8 cellular contexts compared by ENCODE assay signal in the genomic region with DNA sequence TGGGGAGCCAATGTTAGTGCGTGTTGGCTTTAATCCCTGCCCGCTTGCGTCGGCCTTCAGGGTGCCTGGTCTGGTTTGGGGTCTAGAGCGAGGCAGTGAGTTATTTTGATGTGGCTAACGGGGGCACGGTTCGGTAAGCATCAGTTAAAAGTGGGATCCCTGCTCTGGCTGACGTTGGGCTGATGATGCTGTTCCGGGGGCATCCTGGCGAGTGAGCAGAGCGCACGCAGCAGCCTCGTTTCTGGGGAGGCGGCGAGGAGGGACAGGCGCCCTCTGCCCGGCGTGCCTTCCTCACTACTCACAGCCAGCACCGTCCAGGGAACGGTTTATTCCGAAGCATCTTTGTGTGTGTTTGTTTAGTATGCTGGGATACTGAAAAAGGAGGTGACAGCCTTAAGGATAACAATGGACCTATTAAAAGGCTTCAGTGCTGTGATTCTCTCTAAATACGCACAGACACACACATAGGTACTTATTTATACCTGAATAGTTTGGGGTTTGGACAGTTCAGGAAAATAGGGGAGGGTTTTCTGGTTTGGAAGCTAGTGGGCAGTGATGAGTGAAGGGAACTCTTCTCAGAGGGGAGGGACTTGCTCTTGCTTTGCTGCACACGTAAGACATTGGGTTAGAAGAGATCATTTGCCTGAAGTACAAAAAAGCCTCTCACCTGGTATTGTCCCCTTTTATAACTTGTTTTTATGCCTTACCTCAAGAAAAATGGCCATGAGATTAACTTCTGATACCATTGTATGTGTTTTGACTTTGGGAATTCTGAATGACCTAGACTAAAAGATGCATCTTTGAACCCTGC. TPM values are rescaled to one million over a fixed set of nuclear protein-coding genes. Genes with fewer than 3 reads are reported as not detected.
A peak's percentile ranks its signal among the peaks of the same experiment; 100 is the strongest.
DNase-seq lines count a peak whose midpoint lies in the region; ATAC-seq, FAIRE-seq and TF ChIP-seq lines count a peak whose summit lies in the region.

No MANE protein-coding gene starts in this region.

- H3K27ac ChIP-seq in breast epithelium (peak overlapping the region; percentile 93 to 98), keratinocyte (ENCODE audit: control insufficient read depth, insufficient read depth, low read length) (peak overlapping the region; percentile 86), skin epidermis (peak overlapping the region in 19 of 21 experiments; percentile 25 to 91 (median 82))

- peak overlapping the region; percentile 88 for H3K4me2 ChIP-seq in keratinocyte (ENCODE audit: control insufficient read depth, extremely low read depth, insufficient read depth, low read depth, low read length)

- intact Hi-C loops in activated CD4-positive, alpha-beta T cell treated with anti-CD3 and anti-CD28 coated beads for 36 hours (cut with DNase I, micrococcal nuclease): loop anchor here (2.0 to 10.0 kb wide), 5 partner anchors 111 to 427 kb away; no protein-coding TSS in a partner anchor
- intact Hi-C loops in breast epithelium (cut with DNase I; ENCODE audit: low total_unique reads): loop anchor here (10.0 kb wide), 2 partner anchors 77 to 137 kb away; no protein-coding TSS in a partner anchor

- dilution Hi-C loops in keratinocyte (cut with MboI; ENCODE audit: extremely low pct_ligation_motif_present, low sequenced_read_pairs): no loop called here

- H3K27me3 ChIP-seq in breast epithelium: no peaks in the 10 kb centered on the region
- no peaks in the 10 kb centered on the region for H3K27me3 ChIP-seq in keratinocyte (ENCODE audit: control insufficient read depth, extremely low read depth, insufficient read depth, low read length)

- peak; percentile 57 for FAIRE-seq in keratinocyte (lab: Jason Lieb, UNC)

- peak overlapping the region; percentile 89 for H3K9ac ChIP-seq in keratinocyte (ENCODE audit: control insufficient read depth, extremely low read depth, insufficient read depth, low read length)

- H3K9me3 Mint-ChIP-seq in activated CD4-positive, alpha-beta T cell treated with anti-CD3 and anti-CD28 coated beads for 36 hours (ENCODE audit: low read depth): no peaks in the 10 kb centered on the region

- peak overlapping the region; percentile 42 for H2AFZ ChIP-seq in keratinocyte (ENCODE audit: control insufficient read depth, low read length)

- CTCF ChIA-PET in activated CD4-positive, alpha-beta T cell treated with anti-CD3 and anti-CD28 coated beads for 36 hours (lab: Charles Lee): interaction anchor here (0.6 to 1.0 kb wide), 3 partner anchors 104 to 498 kb away, joined by 3 to 5 read pairs (median 3); no protein-coding TSS in a partner anchor

- peak overlapping the region; percentile 74 for H3K4me3 Mint-ChIP-seq in activated CD4-positive, alpha-beta T cell treated with anti-CD3 and anti-CD28 coated beads for 36 hours

- TF ChIP-seq CTCF in breast epithelium (IDR thresholded peaks at IDR 0.05): peak in 1 of 3 donors; percentile 39
- peak; percentile 52 to 63 (median 57) for TF ChIP-seq CTCF in keratinocyte (optimal IDR thresholded peaks at IDR 0.05 in 1 of 3, IDR thresholded peaks at IDR 0.05 in 1 of 3, conservative IDR thresholded peaks at IDR 0.05 in 1 of 3; ENCODE audit: extremely low read depth in 1 of 3, insufficient read depth in 2 of 3, low read length in 3 of 3)

- H3K27me3 Mint-ChIP-seq in activated CD4-positive, alpha-beta T cell treated with anti-CD3 and anti-CD28 coated beads for 36 hours: peaks cover 50% of the 10 kb centered on the region

- H3K4me1 ChIP-seq in breast epithelium (peaks cover 19 to 21% of the 10 kb centered on the region in 2 donors), keratinocyte (ENCODE audit: control insufficient read depth, extremely low read depth, insufficient read depth, low read length) (peaks cover 52% of the 10 kb centered on the region)

- H3K9me3 ChIP-seq in breast epithelium: no peaks in the 10 kb centered on the region
- H3K9me3 ChIP-seq in keratinocyte (ENCODE audit: control insufficient read depth, low read depth, low read length): no peaks in the 10 kb centered on the region

- H3K9me1 ChIP-seq in keratinocyte (ENCODE audit: control insufficient read depth, extremely low read depth, insufficient read depth, low read length): no peaks in the 10 kb centered on the region

- H3K36me3 ChIP-seq in breast epithelium: no peaks in the 10 kb centered on the region
- no peaks in the 10 kb centered on the region for H3K36me3 ChIP-seq in keratinocyte (ENCODE audit: control insufficient read depth in 2 of 2, extremely low read depth in 1 of 2, insufficient read depth in 2 of 2, low read length in 2 of 2)

- peak; percentile 49 for DNase-seq in activated CD4-positive, alpha-beta T cell treated with anti-CD3 and anti-CD28 coated beads for 36 hours
- no peak for DNase-seq in activated CD4-positive, alpha-beta T cell treated with anti-CD3 and anti-CD28 coated beads for 1 hour
- DNase-seq in RKO (ENCODE audit: low spot score) (peak; percentile 89), breast epithelium (ENCODE audit: low spot score in 2 of 2) (no peak), keratinocyte (ENCODE audit: low read depth, low spot score) (no peak), DMS153 (lab: John Stamatoyannopoulos, UW) (no peak)

- H3K27ac Mint-ChIP-seq in activated CD4-positive, alpha-beta T cell treated with anti-CD3 and anti-CD28 coated beads for 36 hours: peak overlapping the region; percentile 52

- H3K79me2 ChIP-seq in keratinocyte (ENCODE audit: control insufficient read depth, insufficient read depth, low read length): peaks cover 83% of the 10 kb centered on the region

- peak overlapping the region; percentile 81 to 98 (median 93) for H3K4me3 ChIP-seq in breast epithelium
- peak overlapping the region; percentile 83 to 94 (median 92) for H3K4me3 ChIP-seq in keratinocyte (ENCODE audit: control insufficient read depth in 2 of 3, extremely low read depth in 1 of 3, insufficient read depth in 2 of 3, low read depth in 1 of 3, low read length in 3 of 3)
- H3K4me3 ChIP-seq in skin epidermis: peak overlapping the region; percentile 56 to 87 (median 74)

- no peaks in the 10 kb centered on the region for H4K20me1 ChIP-seq in keratinocyte (ENCODE audit: control insufficient read depth, extremely low read depth, insufficient read depth, low read length)

- peak; percentile 33 for ATAC-seq in activated CD4-positive, alpha-beta T cell treated with anti-CD3 and anti-CD28 coated beads for 36 hours
- peak; percentile 29 for ATAC-seq in HG02852 (IDR thresholded peaks at IDR 0.05; ENCODE audit: unreplicated experiment)

- TF ChIP-seq POLR2A in breast epithelium (IDR thresholded peaks at IDR 0.05): no peak

- H3K4me1 Mint-ChIP-seq in activated CD4-positive, alpha-beta T cell treated with anti-CD3 and anti-CD28 coated beads for 36 hours: peaks cover 22% of the 10 kb centered on the region

- H3K36me3 Mint-ChIP-seq in activated CD4-positive, alpha-beta T cell treated with anti-CD3 and anti-CD28 coated beads for 36 hours (ENCODE audit: low read depth): no peaks in the 10 kb centered on the region

- POLR2A ChIA-PET in activated CD4-positive, alpha-beta T cell treated with anti-CD3 and anti-CD28 coated beads for 36 hours (lab: Charles Lee): no interaction called here

RNA-seq across cellular contexts. Expression of gene CRIM1, which starts 2.1 kb away (rescaled TPM):
- total RNA-seq in activated CD4-positive, alpha-beta T cell treated with anti-CD3 and anti-CD28 coated beads for 36 hours: 1 to 10 TPM; 3.9 to 5.2 TPM
- total RNA-seq in breast epithelium: 100 to 1,000 TPM; 166 to 187 (median 178) TPM
- polyA plus RNA-seq in keratinocyte: 98.3 to 136 TPM (median 116 TPM) in 3 replicates
- polyA plus RNA-seq in keratinocyte (2011; ENCODE audit: low read depth): 32.2 TPM
- 54.2 and 69.7 TPM in 2 replicates for polyA plus RNA-seq in keratinocyte (2011; cell fraction: cytosol; rRNA removed)
- polyA plus RNA-seq in keratinocyte (2011; cell fraction: nucleus; rRNA removed): 316 and 318 TPM in 2 replicates
- 51.3 and 110 TPM in 2 replicates for polyA plus RNA-seq in keratinocyte (2012; ENCODE audit: low replicate concordance)
- 353 to 631 TPM (median 519 TPM) in 3 replicates for polyA minus RNA-seq in keratinocyte
- polyA minus RNA-seq in keratinocyte (2011; cell fraction: cytosol; rRNA and poly(A)+ RNA removed): 371 TPM
- polyA minus RNA-seq in keratinocyte (2011; cell fraction: nucleus; rRNA and poly(A)+ RNA removed): 966 and 975 TPM in 2 replicates

Comparison
In these comparisons a context has a peak if more than half of its experiments do, and no peak if none do; other contexts are left out.
1. DNase-seq: peak in activated CD4-positive, alpha-beta T cell treated with anti-CD3 and anti-CD28 coated beads for 36 hours (single experiment) and RKO (single experiment); none in activated CD4-positive, alpha-beta T cell treated with anti-CD3 and anti-CD28 coated beads for 1 hour (single experiment), breast epithelium (0 of 2), keratinocyte (single experiment) and DMS153 (single experiment).
2. RNA of gene CRIM1, which starts 2.1 kb away (total RNA-seq): 166 to 187 TPM in breast epithelium; 3.9 to 5.2 TPM in activated CD4-positive, alpha-beta T cell treated with anti-CD3 and anti-CD28 coated beads for 36 hours; every median in the first group is over 10 times any median in the second.
3. Peak in every context shown above with its lines, with median percentiles within 50 percentile points of each other: H3K27ac ChIP-seq and H3K4me3 ChIP-seq.